10 cellular contexts compared by ENCODE assay signal in genomic region chr2:38128653-38129052, GRCh38. TPM values are rescaled to one million over a fixed set of nuclear protein-coding genes. Genes with fewer than 3 reads are reported as not detected.
DNase-seq lines count a peak whose midpoint lies in the region; ATAC-seq and TF ChIP-seq lines count a peak whose summit lies in the region.
"Had no signal": no experiment of that assay in that cellular context is flagged by ENCODE, and none has a peak within 500 bp of the region (broad histone marks: within the 10 kb centered on the region; RNA-seq: fewer than 3 reads in every experiment).

No MANE protein-coding gene starts in this region.

- peaks cover 18% of the 10 kb centered on the region for H3K36me3 ChIP-seq in left ventricle myocardium inferior

- H3K27ac ChIP-seq in left ventricle myocardium inferior (replicated peaks) = peak overlapping the region; percentile 75
- H3K27ac ChIP-seq: parathyroid adenoma had no signal

- peak; percentile 41 for ATAC-seq in HG02610 (IDR thresholded peaks at IDR 0.05; ENCODE audit: unreplicated experiment)
- no peak for ATAC-seq in HG03108 (IDR thresholded peaks at IDR 0.05; ENCODE audit: unreplicated experiment)

- H3K4me3 ChIP-seq in left ventricle myocardium inferior = no peak overlapping the region

- H3K4me1 ChIP-seq in left ventricle myocardium inferior = no peaks in the 10 kb centered on the region
- H3K4me1 ChIP-seq: parathyroid adenoma had no signal

- TF ChIP-seq CTCF in left ventricle myocardium inferior (IDR thresholded peaks at IDR 0.05; ENCODE audit: borderline replicate concordance) = no peak

- intact Hi-C loops in left ventricle myocardium inferior (cut with micrococcal nuclease) = no loop called here

- peaks cover 16% of the 10 kb centered on the region for H3K9me3 ChIP-seq in left ventricle myocardium inferior (replicated peaks)

- peak; percentile 96 for DNase-seq in NOMO-1 treated with dmso at 0.1 percent for 144 hours (lab: John Stamatoyannopoulos, UW; ENCODE audit: unreplicated experiment)
- DNase-seq in left ventricle myocardium inferior = no peak
- DNase-seq in stromal cell of bone marrow (ENCODE audit: low read depth) = peak; percentile 45
- no peak for DNase-seq in COLO668 (lab: John Stamatoyannopoulos, UW; ENCODE audit: unreplicated experiment)
- DNase-seq in activated gamma-delta T cell treated with Interleukin-2 at 50 U/mL for 16 hours = no peak
- no peak for DNase-seq in DMS114 treated with DMSO at 0.1 percent for 48 hours (lab: John Stamatoyannopoulos, UW; ENCODE audit: unreplicated experiment)
- DNase-seq: central memory CD4-positive, alpha-beta T cell had no signal

- H3K27me3 ChIP-seq in left ventricle myocardium inferior (ENCODE audit: low read depth) = no peaks in the 10 kb centered on the region

RNA-seq across cellular contexts. Expression of gene CYP1B1, which starts 52.7 kb away (rescaled TPM):
- total RNA-seq in left ventricle myocardium inferior = 17.7 TPM

Comparison
In these comparisons a context has a peak if more than half of its experiments do, and no peak if none do; other contexts are left out.
1. DNase-seq: peak in NOMO-1 treated with dmso at 0.1 percent for 144 hours (single experiment) and stromal cell of bone marrow (single experiment); none in left ventricle myocardium inferior (single experiment), COLO668 (single experiment), activated gamma-delta T cell treated with Interleukin-2 at 50 U/mL for 16 hours (single experiment) and DMS114 treated with DMSO at 0.1 percent for 48 hours (single experiment).